In the genomic region with DNA sequence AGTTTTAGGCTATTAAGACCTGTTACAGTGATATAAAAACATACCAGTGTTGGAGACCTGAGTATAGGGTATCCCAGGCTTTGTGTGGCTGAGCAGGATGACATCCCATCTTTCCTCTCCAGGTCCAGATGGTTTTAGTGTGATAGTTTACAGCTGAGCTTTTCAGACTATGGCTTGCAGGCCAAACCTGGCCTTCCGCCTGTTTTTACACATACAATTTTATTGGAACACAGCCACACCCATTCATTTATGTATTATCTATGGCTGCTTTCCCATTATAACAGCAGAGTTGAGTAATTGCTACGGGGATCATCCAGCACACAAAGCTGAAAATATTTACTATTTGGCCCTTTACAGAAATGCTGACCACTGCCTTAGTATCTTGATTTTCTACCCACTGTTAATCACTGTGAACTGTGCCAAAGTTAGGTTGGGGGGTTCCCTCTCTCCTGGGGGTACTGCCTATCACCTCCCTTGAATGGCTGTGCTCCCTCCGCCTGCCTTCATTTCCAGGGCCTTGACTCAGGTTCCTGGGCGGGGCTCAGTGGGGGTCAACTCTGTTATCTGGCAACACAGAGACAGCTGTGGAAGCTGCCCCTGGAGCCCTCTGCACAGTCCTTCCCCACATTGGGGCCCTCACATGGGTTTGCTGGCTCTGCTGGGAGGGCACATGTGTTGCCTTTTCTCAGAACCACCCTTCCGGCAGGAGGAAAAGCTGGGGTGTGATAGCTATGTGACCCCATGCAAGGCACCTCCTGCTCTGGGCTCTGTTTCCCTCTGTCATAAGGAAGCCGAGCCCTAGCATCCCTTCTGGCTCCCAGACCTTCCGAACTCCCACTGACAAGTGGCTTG, we compare ENCODE assay signal across 8 cellular contexts. TPM values are rescaled to one million over a fixed set of nuclear protein-coding genes. Genes with fewer than 3 reads are reported as not detected.
DNase-seq lines count a peak whose midpoint lies in the region; ATAC-seq and TF ChIP-seq lines count a peak whose summit lies in the region.

No MANE protein-coding gene starts in this region.

- CTCF ChIA-PET in T-cell (lab: Charles Lee): interaction anchor here (0.6 to 2.1 kb wide), 11 partner anchors 8 to 119 kb away, joined by 3 to 7 read pairs (median 4); no protein-coding TSS in a partner anchor

- peaks cover 95% of the 10 kb centered on the region for H3K4me1 ChIP-seq in CD4-positive, CD25-positive, alpha-beta regulatory T cell (ENCODE audit: control insufficient read depth, insufficient read depth, low read length, poor library complexity, severe bottlenecking)
- H3K4me1 ChIP-seq in esophagus (ENCODE audit: control insufficient read depth in 2 of 2, insufficient read depth in 2 of 2, low read length in 1 of 2): peaks cover 19 to 49% of the 10 kb centered on the region in 2 donors
- H3K4me1 ChIP-seq in BE2C: no peaks in the 10 kb centered on the region

- DNase-seq in CD4-positive, CD25-positive, alpha-beta regulatory T cell: peak in 1 of 3 donors; percentile 75
- DNase-seq in T-cell (no peak), BE2C (no peak), anterior cingulate cortex (lab: John Stamatoyannopoulos, UW) (no peak)
- no peak for DNase-seq in natural killer cell treated with Interleukin-12 subunit alpha and Interleukin-12 subunit beta and Interleukin-15 and Interleukin-18, amount 100 ng/mL, for 72 hours (ENCODE audit: low spot score)

- peak overlapping the region; percentile 88 to 93 (median 89) for H3K27ac Mint-ChIP-seq in CD4-positive, CD25-positive, alpha-beta regulatory T cell
- H3K27ac Mint-ChIP-seq in T-cell: peak overlapping the region; percentile 95 to 99
- peak overlapping the region; percentile 84 to 95 for H3K27ac Mint-ChIP-seq in natural killer cell treated with Interleukin-12 subunit alpha and Interleukin-12 subunit beta and Interleukin-15 and Interleukin-18, amount 100 ng/mL, for 72 hours

- no peaks in the 10 kb centered on the region for H3K27me3 ChIP-seq in CD4-positive, CD25-positive, alpha-beta regulatory T cell (ENCODE audit: control insufficient read depth, insufficient read depth, low read length)
- no peaks in the 10 kb centered on the region for H3K27me3 ChIP-seq in esophagus (ENCODE audit: control insufficient read depth in 1 of 2, insufficient read depth in 2 of 2, low read length in 2 of 2)
- H3K27me3 ChIP-seq in BE2C: no peaks in the 10 kb centered on the region

- WGBS in esophagus, 2 donors: 44 to 52% methylated on average over 7 of the region's 7 CpGs

- H3K27me3 Mint-ChIP-seq in CD4-positive, CD25-positive, alpha-beta regulatory T cell: no peaks in the 10 kb centered on the region
- no peaks in the 10 kb centered on the region for H3K27me3 Mint-ChIP-seq in T-cell
- no peaks in the 10 kb centered on the region for H3K27me3 Mint-ChIP-seq in natural killer cell treated with Interleukin-12 subunit alpha and Interleukin-12 subunit beta and Interleukin-15 and Interleukin-18, amount 100 ng/mL, for 72 hours

- peaks cover 0 to 11% (median 2%) of the 10 kb centered on the region in 7 donors for H3K9me3 Mint-ChIP-seq in CD4-positive, CD25-positive, alpha-beta regulatory T cell
- peaks cover 0 to 8% (median 6%) of the 10 kb centered on the region in 3 donors for H3K9me3 Mint-ChIP-seq in T-cell
- no peaks in the 10 kb centered on the region for H3K9me3 Mint-ChIP-seq in natural killer cell treated with Interleukin-12 subunit alpha and Interleukin-12 subunit beta and Interleukin-15 and Interleukin-18, amount 100 ng/mL, for 72 hours

- peak overlapping the region; percentile 66 to 85 (median 76) for H3K4me3 Mint-ChIP-seq in CD4-positive, CD25-positive, alpha-beta regulatory T cell
- H3K4me3 Mint-ChIP-seq in T-cell: peak overlapping the region; percentile 53 to 80 (median 62)
- H3K4me3 Mint-ChIP-seq in natural killer cell treated with Interleukin-12 subunit alpha and Interleukin-12 subunit beta and Interleukin-15 and Interleukin-18, amount 100 ng/mL, for 72 hours: peak overlapping the region; percentile 63

- ATAC-seq in CD4-positive, CD25-positive, alpha-beta regulatory T cell (ENCODE audit: low read depth in 2 of 2): peak in 1 of 2 donors; percentile 25
- ATAC-seq in T-cell (replicated peaks in 1 of 4) (peak in 2 of 4 experiments; percentile 29 to 33), HG02840 (IDR thresholded peaks at IDR 0.05; ENCODE audit: low FRiP score, unreplicated experiment) (no peak), HG03175 (IDR thresholded peaks at IDR 0.05; ENCODE audit: unreplicated experiment) (no peak)
- peak; percentile 2 to 50 for ATAC-seq in natural killer cell treated with Interleukin-12 subunit alpha and Interleukin-12 subunit beta and Interleukin-15 and Interleukin-18, amount 100 ng/mL, for 72 hours

- H3K36me3 ChIP-seq in CD4-positive, CD25-positive, alpha-beta regulatory T cell (ENCODE audit: control insufficient read depth, insufficient read depth, low read length): peaks cover 30% of the 10 kb centered on the region
- peaks cover 0 to 12% of the 10 kb centered on the region in 2 donors for H3K36me3 ChIP-seq in esophagus (ENCODE audit: control insufficient read depth in 2 of 2, insufficient read depth in 2 of 2, low read length in 1 of 2)
- no peaks in the 10 kb centered on the region for H3K36me3 ChIP-seq in BE2C

- no peak for TF ChIP-seq CTCF in BE2C (IDR thresholded peaks at IDR 0.05; ENCODE audit: low read depth, low read length)

- H3K9me3 ChIP-seq in CD4-positive, CD25-positive, alpha-beta regulatory T cell (ENCODE audit: control insufficient read depth in 2 of 2, low read length in 2 of 2): peaks cover 6% of the 10 kb centered on the region in 2 experiments
- H3K9me3 ChIP-seq in esophagus (ENCODE audit: control insufficient read depth in 2 of 2, insufficient read depth in 1 of 2, low read depth in 1 of 2, low read length in 1 of 2): no peaks in the 10 kb centered on the region
- H3K9me3 ChIP-seq in BE2C: no peaks in the 10 kb centered on the region

- peak overlapping the region; percentile 69 for H3K27ac ChIP-seq in CD4-positive, CD25-positive, alpha-beta regulatory T cell (ENCODE audit: insufficient read depth, low read length, poor library complexity, severe bottlenecking)
- peak overlapping the region; percentile 92 to 97 for H3K27ac ChIP-seq in esophagus (ENCODE audit: low read depth in 2 of 2, low read length in 1 of 2)

- H3K4me1 Mint-ChIP-seq in CD4-positive, CD25-positive, alpha-beta regulatory T cell: peaks cover 48 to 99% (median 77%) of the 10 kb centered on the region in 4 donors
- peaks cover 97 to 100% (median 99%) of the 10 kb centered on the region in 3 donors for H3K4me1 Mint-ChIP-seq in T-cell
- peaks cover 87 to 91% of the 10 kb centered on the region in 2 donors for H3K4me1 Mint-ChIP-seq in natural killer cell treated with Interleukin-12 subunit alpha and Interleukin-12 subunit beta and Interleukin-15 and Interleukin-18, amount 100 ng/mL, for 72 hours (ENCODE audit: low read depth in 2 of 2)

- H3K36me3 Mint-ChIP-seq in CD4-positive, CD25-positive, alpha-beta regulatory T cell: peaks cover 62% of the 10 kb centered on the region
- H3K36me3 Mint-ChIP-seq in T-cell: peaks cover 46% of the 10 kb centered on the region
- peaks cover 15% of the 10 kb centered on the region for H3K36me3 Mint-ChIP-seq in natural killer cell treated with Interleukin-12 subunit alpha and Interleukin-12 subunit beta and Interleukin-15 and Interleukin-18, amount 100 ng/mL, for 72 hours

- H3K4me3 ChIP-seq in CD4-positive, CD25-positive, alpha-beta regulatory T cell (ENCODE audit: low read depth, low read length): peak overlapping the region; percentile 60
- H3K4me3 ChIP-seq in esophagus (ENCODE audit: low read depth in 1 of 2, low read length in 2 of 2): no peak overlapping the region
- no peak overlapping the region for H3K4me3 ChIP-seq in BE2C (ENCODE audit: low read depth, low read length)

- POLR2A ChIA-PET in T-cell (lab: Charles Lee): interaction anchor here (0.6 to 1.9 kb wide), 4 partner anchors 21 to 80 kb away, joined by 3 to 9 read pairs (median 8); no protein-coding TSS in a partner anchor

RNA-seq across cellular contexts. Expression of a gene that starts 40.3 kb away (rescaled TPM):
- 0.25 TPM for total RNA-seq in CD4-positive, CD25-positive, alpha-beta regulatory T cell
- not detected for polyA plus RNA-seq in CD4-positive, CD25-positive, alpha-beta regulatory T cell
- under 1 TPM; 0.12 to 0.26 (median 0.23) TPM for total RNA-seq in T-cell
- under 1 TPM in 1 of 2 donors, not detected in 1; 0.02 TPM for polyA plus RNA-seq in esophagus
- under 1 TPM; 0.25 to 0.40 TPM for total RNA-seq in natural killer cell treated with Interleukin-12 subunit alpha and Interleukin-12 subunit beta and Interleukin-15 and Interleukin-18, amount 100 ng/mL, for 72 hours
- not detected for polyA plus RNA-seq in BE2C (2012; ENCODE audit: insufficient read depth, insufficient read length, low read depth)

RNA-seq across cellular contexts. Expression of a gene that starts 43.3 kb away (rescaled TPM):
- 198 TPM for total RNA-seq in CD4-positive, CD25-positive, alpha-beta regulatory T cell
- polyA plus RNA-seq in CD4-positive, CD25-positive, alpha-beta regulatory T cell: 100 to 1,000 TPM; 157 to 270 (median 180) TPM
- 100 to 1,000 TPM; 130 to 204 (median 194) TPM for total RNA-seq in T-cell
- polyA plus RNA-seq in esophagus: 10 to 100 TPM; 50.6 to 63.2 TPM
- 10 to 100 TPM; 56.5 to 76.6 TPM for total RNA-seq in natural killer cell treated with Interleukin-12 subunit alpha and Interleukin-12 subunit beta and Interleukin-15 and Interleukin-18, amount 100 ng/mL, for 72 hours
- 29.9 TPM for polyA plus RNA-seq in BE2C (2012; ENCODE audit: insufficient read depth, insufficient read length, low read depth)

Comparison
In these comparisons a context has a peak if more than half of its experiments do, and no peak if none do; other contexts are left out.
1. ATAC-seq: peak in natural killer cell treated with Interleukin-12 subunit alpha and Interleukin-12 subunit beta and Interleukin-15 and Interleukin-18, amount 100 ng/mL, for 72 hours (2 of 2); none in HG02840 (single experiment) and HG03175 (single experiment).
2. Peak in every context shown above with its lines, with median percentiles within 50 percentile points of each other: H3K27ac Mint-ChIP-seq and H3K4me3 Mint-ChIP-seq.